ENCODE assay signal across 11 cellular contexts in the genomic region with DNA sequence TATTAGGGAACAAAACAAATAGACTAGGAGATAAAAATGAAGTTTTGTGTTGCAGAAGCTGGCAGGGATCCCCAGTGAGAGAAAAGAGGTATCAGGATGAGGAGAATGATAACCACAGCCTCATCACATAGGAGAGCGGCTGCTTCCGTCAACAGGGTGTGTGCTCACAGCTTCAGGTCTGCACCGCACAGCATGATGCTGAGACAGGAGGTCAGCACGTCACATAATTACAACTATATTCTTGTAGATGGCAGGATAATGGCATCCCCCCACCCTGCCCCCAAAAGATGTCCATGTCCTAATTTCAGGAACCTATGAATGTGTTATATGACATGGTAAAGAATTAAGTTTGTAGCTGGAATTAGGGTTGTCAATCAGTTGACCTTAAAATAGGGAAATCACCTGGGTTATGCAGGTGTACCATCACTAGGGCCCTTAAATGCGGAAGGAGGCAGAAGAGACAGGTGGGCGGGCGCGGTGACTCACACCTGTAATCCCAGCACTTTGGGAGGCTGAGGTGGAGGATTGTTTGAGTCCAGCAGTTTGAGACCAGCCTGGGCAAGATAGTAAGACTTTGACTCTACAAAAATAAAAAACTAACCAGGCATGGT.
DNase-seq lines count a peak whose midpoint lies in the region; ATAC-seq, FAIRE-seq and TF ChIP-seq lines count a peak whose summit lies in the region.
"Had no signal": no experiment of that assay in that cellular context is flagged by ENCODE, and none has a peak within 500 bp of the region (broad histone marks: within the 10 kb centered on the region; RNA-seq: fewer than 3 reads in every experiment).

No MANE protein-coding gene starts in this region.

- H3K4me3 ChIP-seq in astrocyte (ENCODE audit: insufficient read depth, low read depth, low read length) (no peak overlapping the region), small intestine (ENCODE audit: low read depth in 1 of 2, low read length in 2 of 2) (no peak overlapping the region)
- H3K4me3 ChIP-seq: heart left ventricle, SJCRH30 had no signal

- FAIRE-seq in astrocyte (lab: Jason Lieb, UNC) = no peak
- FAIRE-seq in small intestine (lab: Jason Lieb, UNC) = no peak

- peak overlapping the region; percentile 95 for H3K27ac Mint-ChIP-seq in Calu3 (ENCODE audit: unreplicated experiment)
- peak overlapping the region; percentile 70 for H3K27ac Mint-ChIP-seq in astrocyte (ENCODE audit: unreplicated experiment)

- H3K9ac ChIP-seq in astrocyte (ENCODE audit: low read length) = no peak overlapping the region

- no peaks in the 10 kb centered on the region for H3K79me2 ChIP-seq in astrocyte (ENCODE audit: insufficient read depth, low read length)

- TF ChIP-seq CTCF in Calu3 (IDR thresholded peaks at IDR 0.05; ENCODE audit: unreplicated experiment) = no peak
- no peak for TF ChIP-seq CTCF in astrocyte (IDR thresholded peaks at IDR 0.05; ENCODE audit: insufficient read depth, low read depth, low read length)

- no peaks in the 10 kb centered on the region for H3K36me3 ChIP-seq in astrocyte (ENCODE audit: insufficient read depth, low read length)
- no peaks in the 10 kb centered on the region for H3K36me3 ChIP-seq in small intestine (ENCODE audit: control insufficient read depth in 2 of 2, insufficient read depth in 2 of 2, low read length in 2 of 2)
- H3K36me3 ChIP-seq: heart left ventricle, neutrophil, SJCRH30 had no signal

- intact Hi-C loops in Calu3 (cut with micrococcal nuclease; ENCODE audit: unreplicated experiment) = loop anchor here (5.0 to 10.0 kb wide), 2 partner anchors 69 to 168 kb away; no protein-coding TSS in a partner anchor

- ATAC-seq in HG03460 (IDR thresholded peaks at IDR 0.05; ENCODE audit: unreplicated experiment) (no peak), HG03175 (IDR thresholded peaks at IDR 0.05; ENCODE audit: unreplicated experiment) (no peak)
- ATAC-seq: heart left ventricle had no signal

- 82 to 89% (median 84%) methylated on average over 8 of the region's 8 CpGs for WGBS in small intestine, 3 donors

- no peaks in the 10 kb centered on the region for H4K20me1 ChIP-seq in astrocyte (ENCODE audit: insufficient read depth, low read length)

- H3K4me1 ChIP-seq in astrocyte (ENCODE audit: insufficient read depth, low read length) (peaks cover 23% of the 10 kb centered on the region), small intestine (ENCODE audit: control insufficient read depth in 2 of 2, insufficient read depth in 1 of 2, low read depth in 1 of 2, low read length in 1 of 2) (peaks cover 0 to 10% of the 10 kb centered on the region in 2 donors)

- H3K4me2 ChIP-seq in astrocyte (ENCODE audit: low read length) = peak overlapping the region; percentile 23

- peak overlapping the region; percentile 22 for H3K4me3 Mint-ChIP-seq in Calu3 (ENCODE audit: low read depth, unreplicated experiment)
- no peak overlapping the region for H3K4me3 Mint-ChIP-seq in astrocyte (ENCODE audit: unreplicated experiment)

- DNase-seq in Calu3 (no peak), T-helper 9 cell (peak; percentile 56), astrocyte (ENCODE audit: low read depth) (no peak), small intestine (peak; percentile 36), MV-4-11 (lab: John Stamatoyannopoulos, UW) (no peak), SK-N-DZ (ENCODE audit: low spot score) (no peak)
- DNase-seq: heart left ventricle, SJCRH30 had no signal

- H3K27ac ChIP-seq in astrocyte (ENCODE audit: low read depth, low read length) (peak overlapping the region; percentile 37), small intestine (ENCODE audit: low read depth in 1 of 2, low read length in 1 of 2) (peak overlapping the region in 1 of 2 donors; percentile 66)
- H3K27ac ChIP-seq: neutrophil, SJCRH30 had no signal

- no peaks in the 10 kb centered on the region for H3K9me3 Mint-ChIP-seq in Calu3 (ENCODE audit: low read depth, unreplicated experiment)
- H3K9me3 Mint-ChIP-seq in astrocyte (ENCODE audit: unreplicated experiment) = peaks cover 7% of the 10 kb centered on the region

- H3K9me3 ChIP-seq in astrocyte (ENCODE audit: insufficient read depth, low read depth, low read length) (no peaks in the 10 kb centered on the region), small intestine (ENCODE audit: control insufficient read depth, low read depth) (no peaks in the 10 kb centered on the region)
- H3K9me3 ChIP-seq: heart left ventricle, neutrophil had no signal

- H3K4me1 Mint-ChIP-seq in Calu3 (ENCODE audit: low read depth, unreplicated experiment) (peaks cover 53% of the 10 kb centered on the region), astrocyte (ENCODE audit: low read depth, unreplicated experiment) (peaks cover 35% of the 10 kb centered on the region)

- CTCF ChIA-PET in Calu3 (lab: Charles Lee) = interaction anchor here (1.2 to 1.3 kb wide), 2 partner anchors 12 to 79 kb away, joined by 3 to 4 read pairs; no protein-coding TSS in a partner anchor

- no TSS peak for BruUV-seq in Calu3 (replicated peaks; lab: Mats Ljungman, UMichigan)

- H3K27me3 Mint-ChIP-seq in Calu3 (ENCODE audit: unreplicated experiment) = no peaks in the 10 kb centered on the region
- H3K27me3 Mint-ChIP-seq in astrocyte (ENCODE audit: low read depth, unreplicated experiment) = peaks cover 3% of the 10 kb centered on the region

- H3K36me3 Mint-ChIP-seq in Calu3 (ENCODE audit: insufficient read depth, unreplicated experiment) = peaks cover 21% of the 10 kb centered on the region
- H3K36me3 Mint-ChIP-seq in astrocyte (ENCODE audit: low read depth, unreplicated experiment) = peaks cover 3% of the 10 kb centered on the region

- no peak overlapping the region for H2AFZ ChIP-seq in astrocyte (ENCODE audit: low read depth, low read length)

- no peaks in the 10 kb centered on the region for H3K27me3 ChIP-seq in astrocyte (ENCODE audit: insufficient read depth, low read length)
- no peaks in the 10 kb centered on the region for H3K27me3 ChIP-seq in small intestine (ENCODE audit: control insufficient read depth in 2 of 2, insufficient read depth in 2 of 2, low read length in 2 of 2)
- H3K27me3 ChIP-seq: heart left ventricle, SJCRH30 had no signal

Comparison
In these comparisons a context has a peak if more than half of its experiments do, and no peak if none do; other contexts are left out.
1. DNase-seq: peak in T-helper 9 cell (single experiment) and small intestine (single experiment); none in Calu3 (single experiment), astrocyte (single experiment), MV-4-11 (single experiment) and SK-N-DZ (single experiment).